In the genomic region with DNA sequence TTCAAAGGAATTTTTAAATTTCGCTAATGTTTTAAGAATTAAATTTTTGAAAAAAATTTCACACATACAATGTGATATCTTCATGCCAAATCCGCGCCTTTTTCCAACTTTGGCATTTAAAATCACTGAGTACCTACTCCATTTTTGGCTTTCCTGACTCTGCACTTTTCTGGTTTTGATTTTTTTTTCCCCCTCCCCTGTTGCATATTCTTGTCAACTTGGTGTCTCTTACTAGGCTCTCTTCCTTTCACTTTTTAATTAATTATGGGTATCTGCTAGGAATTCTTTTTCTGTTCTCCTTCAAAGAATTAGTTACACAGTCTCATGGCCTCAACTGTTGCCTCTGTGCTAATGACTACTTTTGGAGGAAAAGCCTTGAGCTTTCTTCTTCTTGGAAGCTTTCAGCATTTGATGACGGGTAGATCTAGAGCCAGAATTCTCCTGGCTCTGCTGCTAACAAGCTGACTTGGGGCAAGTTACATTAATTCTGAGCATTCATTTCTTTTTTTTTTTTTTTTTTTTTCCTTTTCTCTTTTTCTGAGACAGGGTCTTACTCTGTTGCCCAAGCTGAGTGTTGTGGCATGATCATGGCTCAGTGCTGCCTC, we compare ENCODE assay signal across 11 cellular contexts. TPM values are rescaled to one million over a fixed set of nuclear protein-coding genes. Genes with fewer than 3 reads are reported as not detected.
DNase-seq lines count a peak whose midpoint lies in the region; ATAC-seq, FAIRE-seq and TF ChIP-seq lines count a peak whose summit lies in the region.
"Had no signal": no experiment of that assay in that cellular context is flagged by ENCODE, and none has a peak within 500 bp of the region (broad histone marks: within the 10 kb centered on the region; RNA-seq: fewer than 3 reads in every experiment).

No MANE protein-coding gene starts in this region.

- H3K9me3 ChIP-seq in heart right ventricle, result no peaks in the 10 kb centered on the region
- H3K9me3 ChIP-seq in mesenchymal stem cell (ENCODE audit: control insufficient read depth, low read length), result no peaks in the 10 kb centered on the region
- H3K9me3 ChIP-seq: adrenal gland had no signal

- no peak overlapping the region for H2BK12ac ChIP-seq in mesenchymal stem cell (ENCODE audit: low read length in 2 of 2)

- H2BK120ac ChIP-seq in mesenchymal stem cell (ENCODE audit: low read depth, low read length), result no peak overlapping the region

- H3K9ac ChIP-seq in mesenchymal stem cell (ENCODE audit: low read length), result peak overlapping the region; percentile 91

- no peak overlapping the region for H3K4me2 ChIP-seq in mesenchymal stem cell (ENCODE audit: low read length, poor library complexity, severe bottlenecking)

- H3K79me1 ChIP-seq in mesenchymal stem cell (replicated peaks; ENCODE audit: low read length, poor library complexity, severe bottlenecking), result peaks cover 5% of the 10 kb centered on the region

- peaks cover 0 to 24% (median 0%) of the 10 kb centered on the region in 9 donors for H3K36me3 ChIP-seq in heart right ventricle
- peaks cover 0 to 5% of the 10 kb centered on the region in 2 experiments for H3K36me3 ChIP-seq in mesenchymal stem cell (ENCODE audit: control insufficient read depth in 1 of 2, insufficient read depth in 2 of 2, low read depth in 1 of 2, low read length in 2 of 2)
- H3K36me3 ChIP-seq: adrenal gland had no signal

- no peak overlapping the region for H3K18ac ChIP-seq in mesenchymal stem cell (ENCODE audit: low read depth in 1 of 2, low read length in 2 of 2)

- H4K8ac ChIP-seq in mesenchymal stem cell (ENCODE audit: low read length), result no peak overlapping the region

- peak overlapping the region in 5 of 10 donors; percentile 10 to 93 (median 91) for H3K27ac ChIP-seq in heart right ventricle
- H3K27ac ChIP-seq in mesenchymal stem cell (ENCODE audit: low read length, poor library complexity, severe bottlenecking), result no peak overlapping the region
- H3K27ac ChIP-seq: adrenal gland had no signal

- H2BK5ac ChIP-seq in mesenchymal stem cell (ENCODE audit: low read depth, low read length, poor library complexity, severe bottlenecking), result no peak overlapping the region

- H3K4me3 ChIP-seq in heart right ventricle, result peak overlapping the region in 9 of 10 donors; percentile 71 to 91 (median 85)
- peak overlapping the region in 1 of 2 experiments; percentile 98 for H3K4me3 ChIP-seq in mesenchymal stem cell (ENCODE audit: insufficient read depth in 1 of 2, low read depth in 1 of 2, low read length in 2 of 2)

- no peak for TF ChIP-seq CTCF in heart right ventricle (IDR thresholded peaks at IDR 0.05)
- TF ChIP-seq CTCF in type B pancreatic cell (conservative IDR thresholded peaks at IDR 0.05), result no peak

- no peak overlapping the region for H3K27ac Mint-ChIP-seq in activated naive CD8-positive, alpha-beta T cell
- H3K27ac Mint-ChIP-seq in type B pancreatic cell, result peak overlapping the region; percentile 10

- peaks cover 11% of the 10 kb centered on the region for H3K36me3 Mint-ChIP-seq in activated naive CD8-positive, alpha-beta T cell
- peaks cover 12% of the 10 kb centered on the region for H3K36me3 Mint-ChIP-seq in type B pancreatic cell

- no peak overlapping the region for H2AFZ ChIP-seq in mesenchymal stem cell (ENCODE audit: low read depth, low read length)

- no peaks in the 10 kb centered on the region for H3K27me3 Mint-ChIP-seq in activated naive CD8-positive, alpha-beta T cell
- no peaks in the 10 kb centered on the region for H3K27me3 Mint-ChIP-seq in type B pancreatic cell

- no peak overlapping the region for H3K4ac ChIP-seq in mesenchymal stem cell (ENCODE audit: low read depth in 1 of 2, low read length in 2 of 2)

- H3K4me1 Mint-ChIP-seq in activated naive CD8-positive, alpha-beta T cell (ENCODE audit: low read depth), result peaks cover 29% of the 10 kb centered on the region
- H3K4me1 Mint-ChIP-seq in type B pancreatic cell (ENCODE audit: unreplicated experiment), result peaks cover 16% of the 10 kb centered on the region

- no peak overlapping the region for H3K14ac ChIP-seq in mesenchymal stem cell (ENCODE audit: low read length in 2 of 2)

- H3K23ac ChIP-seq in mesenchymal stem cell (ENCODE audit: low read length in 2 of 2), result no peak overlapping the region

- H2AK5ac ChIP-seq in mesenchymal stem cell (ENCODE audit: low read length, severe bottlenecking), result no peak overlapping the region

- no peak for DNase-seq in heart right ventricle
- DNase-seq in Right ventricle myocardium superior, result no peak
- no peak for DNase-seq in mesenchymal stem cell
- no peak for DNase-seq in type B pancreatic cell (ENCODE audit: extremely low spot score, unreplicated experiment)
- no peak for DNase-seq in NCI-H1694 treated with DMSO at 0.1 percent for 48 hours (lab: John Stamatoyannopoulos, UW)
- DNase-seq in COLO668 (lab: John Stamatoyannopoulos, UW; ENCODE audit: unreplicated experiment), result no peak
- DNase-seq in H54 (ENCODE audit: insufficient read length, low spot score), result no peak
- DNase-seq: adrenal gland, NCI-H2029 treated with DMSO at 0.1 percent for 48 hours had no signal

- no peak for ATAC-seq in heart right ventricle
- no peak for ATAC-seq in Right ventricle myocardium superior (ENCODE audit: poor library complexity)

- TF ChIP-seq POLR2A in H54 (IDR thresholded peaks at IDR 0.05; ENCODE audit: low read depth, low read length), result no peak

- H3K4me1 ChIP-seq in heart right ventricle, result peaks cover 0 to 33% (median 14%) of the 10 kb centered on the region in 9 donors
- peaks cover 2% of the 10 kb centered on the region for H3K4me1 ChIP-seq in mesenchymal stem cell (ENCODE audit: control insufficient read depth, insufficient read depth, low read depth, low read length)

- no peaks in the 10 kb centered on the region for H3K9me3 Mint-ChIP-seq in activated naive CD8-positive, alpha-beta T cell (ENCODE audit: low read depth)
- H3K9me3 Mint-ChIP-seq in type B pancreatic cell, result no peaks in the 10 kb centered on the region

- WGBS in heart right ventricle, 2 donors, result 67 to 72% methylated on average over 4 of the region's 4 CpGs
- 96% methylated on average over 4 of the region's 4 CpGs for WGBS in mesenchymal stem cell

- intact Hi-C loops in heart right ventricle (cut with DNase I), result loop anchor here in 2 of 10 donors (5.0 kb wide), 2 partner anchors 35 to 45 kb away; no protein-coding TSS in a partner anchor
- intact Hi-C loops in Right ventricle myocardium superior (cut with DNase I), result no loop called here

- H4K91ac ChIP-seq in mesenchymal stem cell (ENCODE audit: low read length), result no peak overlapping the region

- FAIRE-seq in H54 (lab: Jason Lieb, UNC), result no peak
- FAIRE-seq: urothelium cell line had no signal

- H3K27me3 ChIP-seq in heart right ventricle, result no peaks in the 10 kb centered on the region
- no peaks in the 10 kb centered on the region for H3K27me3 ChIP-seq in mesenchymal stem cell (ENCODE audit: control insufficient read depth in 1 of 2, insufficient read depth in 1 of 2, low read length in 2 of 2)
- H3K27me3 ChIP-seq: adrenal gland had no signal

- no peak overlapping the region for H2BK15ac ChIP-seq in mesenchymal stem cell (ENCODE audit: low read depth, poor library complexity, severe bottlenecking)

- H3K4me3 Mint-ChIP-seq in activated naive CD8-positive, alpha-beta T cell, result peak overlapping the region; percentile 61
- peak overlapping the region; percentile 54 for H3K4me3 Mint-ChIP-seq in type B pancreatic cell

RNA-seq across cellular contexts. Expression of gene AGL, which starts 1.8 kb away (rescaled TPM):
- 10 to 100 TPM; 38.5 to 73.1 (median 58.8) TPM for total RNA-seq in heart right ventricle
- polyA plus RNA-seq in heart right ventricle, result 10 to 100 TPM; 10.5 to 17.0 TPM
- total RNA-seq in Right ventricle myocardium superior, result 49.6 TPM
- polyA plus RNA-seq in mesenchymal stem cell (2013, experiment 1 of 2), result 6.4 TPM
- polyA plus RNA-seq in mesenchymal stem cell (2013, experiment 2 of 2), result 6.4 TPM
- total RNA-seq in type B pancreatic cell (ENCODE audit: low replicate concordance), result 17.8 and 24.4 TPM in 2 replicates
